In genomic region chr19:15126511-15126910, GRCh38 we compare ENCODE assay signal across 3 cellular contexts.
TF ChIP-seq lines count a peak whose summit lies in the region.

No MANE protein-coding gene starts in this region.

TF ChIP-seq in SK-N-SH, 30 proteins besides CTCF, POLR2A, EP300 and RAD21 (continued from another document):
- no peak for TF ChIP-seq MXI1 (IDR thresholded peaks at IDR 0.05; ENCODE audit: low read depth, low read length)

TF ChIP-seq in SK-N-SH treated with all-trans-retinoic acid at 6 μM for 48 hours, 23 proteins besides CTCF, POLR2A, EP300 and RAD21:
- TF ChIP-seq, protein P1, sequence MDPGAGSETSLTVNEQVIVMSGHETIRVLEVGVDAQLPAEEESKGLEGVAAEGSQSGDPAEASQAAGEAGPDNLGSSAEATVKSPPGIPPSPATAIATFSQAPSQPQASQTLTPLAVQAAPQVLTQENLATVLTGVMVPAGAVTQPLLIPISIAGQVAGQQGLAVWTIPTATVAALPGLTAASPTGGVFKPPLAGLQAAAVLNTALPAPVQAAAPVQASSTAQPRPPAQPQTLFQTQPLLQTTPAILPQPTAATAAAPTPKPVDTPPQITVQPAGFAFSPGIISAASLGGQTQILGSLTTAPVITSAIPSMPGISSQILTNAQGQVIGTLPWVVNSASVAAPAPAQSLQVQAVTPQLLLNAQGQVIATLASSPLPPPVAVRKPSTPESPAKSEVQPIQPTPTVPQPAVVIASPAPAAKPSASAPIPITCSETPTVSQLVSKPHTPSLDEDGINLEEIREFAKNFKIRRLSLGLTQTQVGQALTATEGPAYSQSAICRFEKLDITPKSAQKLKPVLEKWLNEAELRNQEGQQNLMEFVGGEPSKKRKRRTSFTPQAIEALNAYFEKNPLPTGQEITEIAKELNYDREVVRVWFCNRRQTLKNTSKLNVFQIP (CRISPR knock-in tag; IDR thresholded peaks at IDR 0.05; ENCODE audit: borderline replicate concordance, low read depth), result no peak
- TF ChIP-seq ZNF8 (CRISPR knock-in tag; IDR thresholded peaks at IDR 0.05) (no peak), CREB5 (CRISPR knock-in tag; IDR thresholded peaks at IDR 0.05; ENCODE audit: low read depth) (no peak), ZC3H10 (CRISPR knock-in tag; IDR thresholded peaks at IDR 0.05) (no peak), TCF4 (CRISPR knock-in tag; IDR thresholded peaks at IDR 0.05; ENCODE audit: borderline replicate concordance) (no peak), TOX (CRISPR knock-in tag; IDR thresholded peaks at IDR 0.05; ENCODE audit: borderline replicate concordance) (no peak), ZFP30 (CRISPR knock-in tag; IDR thresholded peaks at IDR 0.05) (no peak), ZNF565 (CRISPR knock-in tag; conservative IDR thresholded peaks at IDR 0.05; ENCODE audit: low read depth) (no peak), CSRNP3 (CRISPR knock-in tag; IDR thresholded peaks at IDR 0.05) (no peak)

TF ChIP-seq in endothelial cell of umbilical vein, 7 proteins besides CTCF, POLR2A, EP300 and RAD21 (continued from another document):
- TF ChIP-seq JUN (IDR thresholded peaks at IDR 0.05; ENCODE audit: borderline replicate concordance, insufficient read depth, insufficient read length, low read depth), result no peak
- no peak for TF ChIP-seq POLR2AphosphoS5 (IDR thresholded peaks at IDR 0.05; ENCODE audit: insufficient read depth, low read depth, low read length)
- TF ChIP-seq FOS (IDR thresholded peaks at IDR 0.05; ENCODE audit: borderline replicate concordance, insufficient read depth, low read length), result no peak
- no peak for TF ChIP-seq MAX (IDR thresholded peaks at IDR 0.05; ENCODE audit: insufficient read depth, insufficient read length)
- no peak for TF ChIP-seq MYC (IDR thresholded peaks at IDR 0.05; ENCODE audit: low read depth, low read length)
- no peak for TF ChIP-seq EZH2 (IDR thresholded peaks at IDR 0.05; ENCODE audit: borderline replicate concordance, low read depth, low read length, severe bottlenecking)
